9 cellular contexts compared by ENCODE assay signal in genomic region chr7:128831178-128831993, GRCh38. TPM values are rescaled to one million over a fixed set of nuclear protein-coding genes. Genes with fewer than 3 reads are reported as not detected.
DNase-seq lines count a peak whose midpoint lies in the region; TF ChIP-seq lines count a peak whose summit lies in the region.
"Had no signal": no experiment of that assay in that cellular context is flagged by ENCODE, and none has a peak within 500 bp of the region (broad histone marks: within the 10 kb centered on the region; RNA-seq: fewer than 3 reads in every experiment).

No MANE protein-coding gene starts in this region.

- H3K27ac Mint-ChIP-seq in activated T-cell treated with anti-CD3 and anti-CD28 coated beads, Interleukin-2, amount 50 U/mL, for 24 hours: no peak overlapping the region

- H3K36me3 ChIP-seq in iPS-15b (ENCODE audit: control insufficient read depth, insufficient read depth, low read length) (peaks cover 4% of the 10 kb centered on the region), spleen (no peaks in the 10 kb centered on the region)

- H3K27me3 ChIP-seq in iPS-15b (ENCODE audit: control insufficient read depth, insufficient read depth, low read length) (peaks cover 15% of the 10 kb centered on the region), spleen (replicated peaks in 1 of 7) (peaks cover 4 to 74% (median 48%) of the 10 kb centered on the region in 7 donors)

- TF ChIP-seq POLR2A in spleen (IDR thresholded peaks at IDR 0.05): no peak

- TF ChIP-seq CTCF in spleen (IDR thresholded peaks at IDR 0.05 in 8 of 11, conservative IDR thresholded peaks at IDR 0.05 in 3 of 11): no peak

- H3K9ac ChIP-seq in iPS-15b (ENCODE audit: low read depth, low read length): peak overlapping the region; percentile 65

- peaks cover 52% of the 10 kb centered on the region for H3K27me3 Mint-ChIP-seq in activated T-cell treated with anti-CD3 and anti-CD28 coated beads, Interleukin-2, amount 50 U/mL, for 24 hours

- H3K4me1 ChIP-seq in iPS-15b (ENCODE audit: control insufficient read depth, insufficient read depth, low read length): peaks cover 5% of the 10 kb centered on the region
- H3K4me1 ChIP-seq in spleen: peaks cover 16 to 40% (median 29%) of the 10 kb centered on the region in 6 donors

- peaks cover 17% of the 10 kb centered on the region for H3K4me1 Mint-ChIP-seq in activated T-cell treated with anti-CD3 and anti-CD28 coated beads, Interleukin-2, amount 50 U/mL, for 24 hours (ENCODE audit: low read depth)

- H3K9me3 ChIP-seq in iPS-15b (ENCODE audit: control insufficient read depth, insufficient read depth, low read length): no peaks in the 10 kb centered on the region
- H3K9me3 ChIP-seq in spleen: no peaks in the 10 kb centered on the region

- WGBS in spleen, 5 donors: 7 to 14% (median 8%) methylated on average over 15 to 33 of the region's 33 CpGs

- peak; percentile 53 for DNase-seq in activated T-cell treated with anti-CD3 and anti-CD28 coated beads, Interleukin-2, amount 50 U/mL, for 24 hours
- no peak for DNase-seq in activated T-cell treated with anti-CD3 and anti-CD28 coated beads for 4 hours
- DNase-seq in activated CD8-positive, alpha-beta memory T cell treated with anti-CD3 and anti-CD28 coated beads, Interleukin-2, amount 50 U/mL, for 48 hours: peak; percentile 63
- peak; percentile 74 for DNase-seq in spleen
- no peak for DNase-seq in NCI-H2107 treated with DMSO at 0.1 percent for 48 hours (lab: John Stamatoyannopoulos, UW; ENCODE audit: unreplicated experiment)
- DNase-seq in SHP77 treated with DMSO at 0.1 percent for 48 hours (lab: John Stamatoyannopoulos, UW): no peak
- no peak for DNase-seq in NCI-H1436 (lab: John Stamatoyannopoulos, UW)
- DNase-seq: DND-41 had no signal

- no peak overlapping the region for H3K4me3 Mint-ChIP-seq in activated T-cell treated with anti-CD3 and anti-CD28 coated beads, Interleukin-2, amount 50 U/mL, for 24 hours

- no peaks in the 10 kb centered on the region for H3K36me3 Mint-ChIP-seq in activated T-cell treated with anti-CD3 and anti-CD28 coated beads, Interleukin-2, amount 50 U/mL, for 24 hours (ENCODE audit: low read depth)

- H3K27ac ChIP-seq in spleen: no peak overlapping the region

- no peaks in the 10 kb centered on the region for H3K9me3 Mint-ChIP-seq in activated T-cell treated with anti-CD3 and anti-CD28 coated beads, Interleukin-2, amount 50 U/mL, for 24 hours

- intact Hi-C loops in spleen (cut with DNase I; ENCODE audit: low total_unique reads): no loop called here

- H3K4me3 ChIP-seq in iPS-15b (ENCODE audit: low read depth, low read length) (peak overlapping the region; percentile 63), spleen (peak overlapping the region in 5 of 8 donors; percentile 31 to 69 (median 41))

RNA-seq across cellular contexts. Expression of gene FLNC, which starts 1.2 kb away (rescaled TPM):
- 1 to 10 TPM in 2 of 7 donors, under 1 TPM in 5; 0.21 to 1.8 (median 0.42) TPM for total RNA-seq in spleen
- 1 to 10 TPM in 1 of 3 donors, under 1 TPM in 2; 0.42 to 1.7 (median 0.93) TPM for polyA plus RNA-seq in spleen

RNA-seq across cellular contexts. Expression of gene ATP6V1F, which starts 31.3 kb away (rescaled TPM):
- 10 to 100 TPM; 78.3 to 95.5 (median 84.5) TPM for total RNA-seq in spleen
- polyA plus RNA-seq in spleen: 100 to 1,000 TPM; 205 to 285 (median 262) TPM

RNA-seq across cellular contexts. Expression of gene CCDC136, which starts 39.6 kb away (rescaled TPM):
- total RNA-seq in spleen: 1 to 10 TPM; 4.0 to 9.8 (median 5.5) TPM
- 1 to 10 TPM in 2 of 3 donors, under 1 TPM in 1; 0.77 to 2.2 (median 1.7) TPM for polyA plus RNA-seq in spleen

RNA-seq across cellular contexts. Expression of gene OPN1SW, which starts 55.8 kb away (rescaled TPM):
- total RNA-seq in spleen: not detected
- not detected for polyA plus RNA-seq in spleen

Comparison
In these comparisons a context has a peak if more than half of its experiments do, and no peak if none do; other contexts are left out.
1. DNase-seq: peak in activated T-cell treated with anti-CD3 and anti-CD28 coated beads, Interleukin-2, amount 50 U/mL, for 24 hours (single experiment), activated CD8-positive, alpha-beta memory T cell treated with anti-CD3 and anti-CD28 coated beads, Interleukin-2, amount 50 U/mL, for 48 hours (single experiment) and spleen (single experiment); none in activated T-cell treated with anti-CD3 and anti-CD28 coated beads for 4 hours (single experiment), NCI-H2107 treated with DMSO at 0.1 percent for 48 hours (single experiment), SHP77 treated with DMSO at 0.1 percent for 48 hours (single experiment) and NCI-H1436 (single experiment).